23 cellular contexts compared by ENCODE assay signal in genomic region chr2:102018823-102019445, GRCh38. TPM values are rescaled to one million over a fixed set of nuclear protein-coding genes. Genes with fewer than 3 reads are reported as not detected.
A peak's percentile ranks its signal among the peaks of the same experiment; 100 is the strongest.
DNase-seq lines count a peak whose midpoint lies in the region; ATAC-seq and TF ChIP-seq lines count a peak whose summit lies in the region.
"Had no signal": no experiment of that assay in that cellular context is flagged by ENCODE, and none has a peak within 500 bp of the region (broad histone marks: within the 10 kb centered on the region; RNA-seq: fewer than 3 reads in every experiment).

No MANE protein-coding gene starts in this region.

- H2AFZ ChIP-seq in SK-N-SH (ENCODE audit: low read depth) = no peak overlapping the region

- no peaks in the 10 kb centered on the region for H3K79me2 ChIP-seq in SK-N-SH (ENCODE audit: insufficient read depth)

- H4K20me1 ChIP-seq in SK-N-SH (ENCODE audit: insufficient read depth) = no peaks in the 10 kb centered on the region

- POLR2A ChIA-PET in SK-N-SH (lab: Yijun Ruan, JAX) = no interaction called here

- no peak for TF ChIP-seq EP300 in SK-N-SH (IDR thresholded peaks at IDR 0.05; ENCODE audit: borderline replicate concordance in 1 of 2, low read depth in 1 of 2, low read length in 1 of 2)

- H3K9me2 ChIP-seq in SK-N-SH = no peaks in the 10 kb centered on the region

- no peak overlapping the region for H3K9ac ChIP-seq in SK-N-SH

- H3K4me1 ChIP-seq in SK-N-SH (ENCODE audit: control insufficient read depth in 1 of 2, insufficient read depth in 2 of 2, low read depth in 1 of 2, low read length in 1 of 2) = no peaks in the 10 kb centered on the region
- peaks cover 14% of the 10 kb centered on the region for H3K4me1 ChIP-seq in foreskin keratinocyte
- peaks cover 0 to 54% (median 23%) of the 10 kb centered on the region in 6 donors for H3K4me1 ChIP-seq in spleen

- H3F3A ChIP-seq in SK-N-SH (replicated peaks; ENCODE audit: insufficient read depth) = no peaks in the 10 kb centered on the region

- TF ChIP-seq CTCF in SK-N-SH (IDR thresholded peaks at IDR 0.05) = no peak
- no peak for TF ChIP-seq CTCF in foreskin keratinocyte (conservative IDR thresholded peaks at IDR 0.05)
- TF ChIP-seq CTCF in spleen (IDR thresholded peaks at IDR 0.05 in 8 of 11, conservative IDR thresholded peaks at IDR 0.05 in 3 of 11) = no peak

- WGBS in SK-N-SH (ENCODE audit: low lambda C conversion rate) = 49% methylated on average over 8 of the region's 8 CpGs
- 57 to 80% (median 66%) methylated on average over 8 of the region's 8 CpGs for whole genome bisulfite sequencing in spleen, 5 donors

- ATAC-seq in SK-N-SH treated with all-trans-retinoic acid at 6 μM for 48 hours (peak; percentile 20; the same call in 1 of the 3 replicates), foreskin keratinocyte (no peak), esophagus mucosa (no peak)
- ATAC-seq: heart left ventricle had no signal

- intact Hi-C loops in spleen (cut with DNase I; ENCODE audit: low total_unique reads) = no loop called here

- H3K4me2 ChIP-seq in SK-N-SH = no peak overlapping the region

- no peak for TF ChIP-seq POLR2A in spleen (IDR thresholded peaks at IDR 0.05)

- no peak for TF ChIP-seq RAD21 in SK-N-SH (IDR thresholded peaks at IDR 0.05; ENCODE audit: low read length)

- H3K27me3 ChIP-seq in SK-N-SH (ENCODE audit: insufficient read depth) (no peaks in the 10 kb centered on the region), foreskin keratinocyte (no peaks in the 10 kb centered on the region), spleen (replicated peaks in 1 of 7) (peaks cover 0 to 9% (median 0%) of the 10 kb centered on the region in 7 donors)
- H3K27me3 ChIP-seq: heart left ventricle, MG63, ovary, right atrium auricular region, suprapubic skin had no signal

- DNase-seq in SK-N-SH (no peak), amniotic epithelial cell (ENCODE audit: low read depth) (peak; percentile 97), foreskin keratinocyte (no peak), spleen (no peak), middle frontal gyrus (ENCODE audit: extremely low spot score, low spot score) (no peak), A172 (ENCODE audit: low spot score) (no peak)
- DNase-seq: activated CD4-positive, alpha-beta T cell treated with anti-CD3 and anti-CD28 coated beads, Interleukin-2, amount 50 U/mL, for 1 hour; CD4-positive, CD25-positive, alpha-beta regulatory T cell; dermis blood vessel endothelial cell; heart left ventricle; MG63; NCI-H2029; NCI-H69; ovary; Right ventricle myocardium superior; stimulated activated naive CD4-positive, alpha-beta T cell; T1000 had no signal

- no peak overlapping the region for H3K4me3 ChIP-seq in SK-N-SH (ENCODE audit: low read depth in 2 of 2, low read length in 1 of 2)
- H3K4me3 ChIP-seq in spleen = no peak overlapping the region
- H3K4me3 ChIP-seq: heart left ventricle, lung, MG63, ovary, right atrium auricular region, suprapubic skin had no signal

- no peaks in the 10 kb centered on the region for H3K9me3 ChIP-seq in SK-N-SH
- H3K9me3 ChIP-seq in spleen = no peaks in the 10 kb centered on the region
- H3K9me3 ChIP-seq: heart left ventricle, MG63, ovary, right atrium auricular region, suprapubic skin had no signal

- H3K27ac ChIP-seq in SK-N-SH (ENCODE audit: low read depth in 2 of 2, low read length in 1 of 2) = no peak overlapping the region
- peak overlapping the region; percentile 70 for H3K27ac ChIP-seq in foreskin keratinocyte
- H3K27ac ChIP-seq in spleen = peak overlapping the region in 6 of 8 donors; percentile 41 to 78 (median 68)
- H3K27ac ChIP-seq: 22Rv1, heart left ventricle, ovary, right atrium auricular region, suprapubic skin had no signal

- H3K36me3 ChIP-seq in SK-N-SH (replicated peaks in 1 of 2; ENCODE audit: control insufficient read depth in 1 of 2, insufficient read depth in 2 of 2, low read length in 1 of 2) (no peaks in the 10 kb centered on the region), spleen (peaks cover 0 to 100% (median 0%) of the 10 kb centered on the region in 6 donors)
- H3K36me3 ChIP-seq: heart left ventricle, MG63, ovary, right atrium auricular region, suprapubic skin had no signal

- CTCF ChIA-PET in SK-N-SH (lab: Yijun Ruan, JAX) = interaction anchor here (1.4 to 3.9 kb wide), 6 partner anchors 11 to 433 kb away, joined by 3 to 159 read pairs (median 6); no protein-coding TSS in a partner anchor

TF ChIP-seq in SK-N-SH treated with all-trans-retinoic acid at 6 μM for 48 hours, 23 proteins besides CTCF, POLR2A, EP300 and RAD21:
- TF ChIP-seq ZNF70 (CRISPR knock-in tag; IDR thresholded peaks at IDR 0.05) (no peak), BACH2 (CRISPR knock-in tag; IDR thresholded peaks at IDR 0.05; ENCODE audit: borderline replicate concordance) (no peak), CSRNP3 (CRISPR knock-in tag; IDR thresholded peaks at IDR 0.05) (no peak), ISL1 (CRISPR knock-in tag; IDR thresholded peaks at IDR 0.05) (no peak), ESRRG (CRISPR knock-in tag; IDR thresholded peaks at IDR 0.05) (no peak), CSDC2 (CRISPR knock-in tag; IDR thresholded peaks at IDR 0.05) (no peak)

TF ChIP-seq in SK-N-SH, 30 proteins besides CTCF, POLR2A, EP300 and RAD21 (continues in another document):
- no peak for TF ChIP-seq SIN3A (IDR thresholded peaks at IDR 0.05; ENCODE audit: borderline replicate concordance, low read depth, low read length)
- no peak for TF ChIP-seq ZBTB33 (IDR thresholded peaks at IDR 0.05; ENCODE audit: borderline replicate concordance, low read depth)
- TF ChIP-seq TAF1 (IDR thresholded peaks at IDR 0.05; ENCODE audit: borderline replicate concordance, low read depth, low read length) = no peak
- no peak for TF ChIP-seq MAX (IDR thresholded peaks at IDR 0.05; ENCODE audit: low read depth)
- TF ChIP-seq CHD2 (IDR thresholded peaks at IDR 0.05; ENCODE audit: low read length, partially characterized antibody) = no peak
- TF ChIP-seq FOXJ3 (CRISPR knock-in tag; IDR thresholded peaks at IDR 0.05) = no peak
- no peak for TF ChIP-seq RCOR1 (IDR thresholded peaks at IDR 0.05; ENCODE audit: low read length)
- no peak for TF ChIP-seq RFX5 (IDR thresholded peaks at IDR 0.05; ENCODE audit: low read length)
- TF ChIP-seq YY1 (IDR thresholded peaks at IDR 0.05; ENCODE audit: low read depth) = no peak
- TF ChIP-seq REST (IDR thresholded peaks at IDR 0.05; ENCODE audit: low read depth, low read length) = no peak
- TF ChIP-seq TCF12 (IDR thresholded peaks at IDR 0.05) = no peak
- TF ChIP-seq NRF1 (IDR thresholded peaks at IDR 0.05; ENCODE audit: low read depth, low read length) = no peak
- TF ChIP-seq MXI1 (IDR thresholded peaks at IDR 0.05; ENCODE audit: low read depth, low read length) = no peak
- no peak for TF ChIP-seq GABPA (IDR thresholded peaks at IDR 0.05; ENCODE audit: low read depth)
- no peak for TF ChIP-seq JUND (IDR thresholded peaks at IDR 0.05)
- TF ChIP-seq TEAD4 (IDR thresholded peaks at IDR 0.05; ENCODE audit: borderline replicate concordance, insufficient read depth) = no peak
- TF ChIP-seq POLR2AphosphoS5 (IDR thresholded peaks at IDR 0.05; ENCODE audit: low read depth, low read length) = no peak

RNA-seq across cellular contexts. Expression of gene IL1R2, which starts 27.2 kb away (rescaled TPM):
- polyA plus RNA-seq in SK-N-SH (2012; rRNA removed) (0.16 and 0.49 TPM in 2 replicates), foreskin keratinocyte (36.6 and 44.6 TPM in 2 replicates), spleen (10 to 100 TPM; 20.1 to 62.9 (median 22.6) TPM)
- polyA plus RNA-seq in SK-N-SH (2012; cell fraction: cytosol; rRNA removed) = 0.31 and 0.36 TPM in 2 replicates
- 0.09 and 0.12 TPM in 2 replicates for polyA plus RNA-seq in SK-N-SH (2012; cell fraction: nucleus; rRNA removed)
- total RNA-seq in foreskin keratinocyte (37.9 and 40.7 TPM in 2 replicates), spleen (100 to 1,000 TPM in 6 of 7 donors, 10 to 100 TPM in 1; 24.5 to 607 (median 140) TPM), esophagus mucosa (19.0 TPM)
- total RNA-seq in A172 (2014; rRNA removed; shearing (Covaris generic)) = not detected in 2 replicates

Comparison
In these comparisons a context has a peak if more than half of its experiments do, and no peak if none do; other contexts are left out.
1. H3K27ac ChIP-seq: peak in foreskin keratinocyte (single experiment) and spleen (6 of 8); none in SK-N-SH (0 of 2).
2. RNA of gene IL1R2, which starts 27.2 kb away (total RNA-seq): 24.5 to 607 TPM in spleen, 37.9 to 40.7 TPM in foreskin keratinocyte and 19.0 TPM in esophagus mucosa (single experiment); not detected in A172; every median in the first group is over 10 times any median in the second.